11 cellular contexts compared by ENCODE assay signal in genomic region chr20:44720617-44720993, GRCh38. TPM values are rescaled to one million over a fixed set of nuclear protein-coding genes. Genes with fewer than 3 reads are reported as not detected.
DNase-seq lines count a peak whose midpoint lies in the region; ATAC-seq, FAIRE-seq and TF ChIP-seq lines count a peak whose summit lies in the region.
"Had no signal": no experiment of that assay in that cellular context is flagged by ENCODE, and none has a peak within 500 bp of the region (broad histone marks: within the 10 kb centered on the region; RNA-seq: fewer than 3 reads in every experiment).

No MANE protein-coding gene starts in this region.

- no peaks in the 10 kb centered on the region for H3K9me3 Mint-ChIP-seq in immature natural killer cell
- H3K9me3 Mint-ChIP-seq: H9 had no signal

- peak overlapping the region in 1 of 6 donors; percentile 69 for H3K27ac Mint-ChIP-seq in immature natural killer cell

- ATAC-seq in HG03097 (IDR thresholded peaks at IDR 0.05; ENCODE audit: low FRiP score, unreplicated experiment) (no peak), left colon (no peak)

- intact Hi-C loops in prostate gland (cut with DNase I) = no loop called here
- intact Hi-C loops in left colon (cut with DNase I, micrococcal nuclease) = no loop called here

- no peaks in the 10 kb centered on the region for H3K27me3 ChIP-seq in prostate gland (replicated peaks; ENCODE audit: insufficient read depth)
- H3K27me3 ChIP-seq: hepatocyte had no signal

- H3K4me1 Mint-ChIP-seq in immature natural killer cell = no peaks in the 10 kb centered on the region

- no peaks in the 10 kb centered on the region for H3K4me1 ChIP-seq in prostate gland (replicated peaks)

- H3K36me3 Mint-ChIP-seq in immature natural killer cell = no peaks in the 10 kb centered on the region

- peak; percentile 99 for DNase-seq in Caki2 (ENCODE audit: low read depth)
- DNase-seq in RCC 7860 (ENCODE audit: low spot score) = peak; percentile 94
- peak; percentile 82 for DNase-seq in fibroblast of peridontal ligament (ENCODE audit: extremely low read depth)
- peak; percentile 24 for DNase-seq in prostate gland (ENCODE audit: low spot score)
- DNase-seq in GM19239 (ENCODE audit: insufficient read length, low spot score) = no peak
- no peak for DNase-seq in immature natural killer cell
- DNase-seq in left colon = no peak
- DNase-seq: H9, NCI-H1417 treated with DMSO at 0.1 percent for 48 hours had no signal

- FAIRE-seq in RCC 7860 (lab: Jason Lieb, UNC) (peak; percentile 88), GM19239 (lab: Jason Lieb, UNC) (no peak)

- peaks cover 2 to 6% (median 6%) of the 10 kb centered on the region in 3 donors for H3K27me3 Mint-ChIP-seq in immature natural killer cell (ENCODE audit: low read depth in 3 of 3)

- H3K9me3 ChIP-seq in prostate gland = no peaks in the 10 kb centered on the region

- WGBS in prostate gland = 19% methylated on average over 7 of the region's 7 CpGs

- H3K4me3 Mint-ChIP-seq in immature natural killer cell = no peak overlapping the region
- H3K4me3 Mint-ChIP-seq: H9 had no signal

- in situ Hi-C loops in Caki2 (cut with HindIII; ENCODE audit: low pct_unique_long_range_greater_than_20kb, low sequenced_read_pairs) = no loop called here

- no peak for TF ChIP-seq CTCF in prostate gland (IDR thresholded peaks at IDR 0.05)

- H3K36me3 ChIP-seq in prostate gland = no peaks in the 10 kb centered on the region

- no peak for TF ChIP-seq POLR2A in prostate gland (IDR thresholded peaks at IDR 0.05)

- no peak overlapping the region for H3K4me3 ChIP-seq in prostate gland
- H3K4me3 ChIP-seq: hepatocyte had no signal

- peak overlapping the region; percentile 51 for H3K27ac ChIP-seq in prostate gland
- H3K27ac ChIP-seq: hepatocyte had no signal

RNA-seq across cellular contexts. Expression of gene CCN5, which starts 5.4 kb away (rescaled TPM):
- total RNA-seq in Caki2 (2014; rRNA removed; shearing (Covaris generic); ENCODE audit: low replicate concordance) = 39.7 and 55.7 TPM in 2 replicates
- total RNA-seq in prostate gland (10 to 100 TPM; 62.9 to 64.3 TPM), left colon (1 to 10 TPM; 2.8 to 9.4 TPM)
- not detected for polyA plus RNA-seq in immature natural killer cell
- total RNA-seq: H9 had no signal

RNA-seq across cellular contexts. Expression of gene KCNK15, which starts 25.1 kb away (rescaled TPM):
- not detected in 2 replicates for total RNA-seq in Caki2 (2014; rRNA removed; shearing (Covaris generic); ENCODE audit: low replicate concordance)
- total RNA-seq in prostate gland (10 to 100 TPM in 1 of 2 donors, 1 to 10 TPM in 1; 1.5 to 16.1 TPM), left colon (under 1 TPM; 0.25 to 0.40 TPM)
- not detected for polyA plus RNA-seq in immature natural killer cell

Comparison
In these comparisons a context has a peak if more than half of its experiments do, and no peak if none do; other contexts are left out.
1. DNase-seq: peak in Caki2 (single experiment), RCC 7860 (single experiment), fibroblast of peridontal ligament (single experiment) and prostate gland (single experiment); none in GM19239 (single experiment), immature natural killer cell (0 of 3) and left colon (0 of 2).